19 cellular contexts compared by ENCODE assay signal in genomic region chr1:226957714-226958113, GRCh38. TPM values are rescaled to one million over a fixed set of nuclear protein-coding genes. Genes with fewer than 3 reads are reported as not detected.
DNase-seq lines count a peak whose midpoint lies in the region; ATAC-seq and TF ChIP-seq lines count a peak whose summit lies in the region.
"Had no signal": no experiment of that assay in that cellular context is flagged by ENCODE, and none has a peak within 500 bp of the region (broad histone marks: within the 10 kb centered on the region; RNA-seq: fewer than 3 reads in every experiment).

No MANE protein-coding gene starts in this region.

- peaks cover 0 to 4% (median 0%) of the 10 kb centered on the region in 9 donors for H3K36me3 ChIP-seq in heart left ventricle
- H3K36me3 ChIP-seq: MG63, Peyer's patch had no signal

- H3K27me3 ChIP-seq in heart left ventricle = no peaks in the 10 kb centered on the region
- H3K27me3 ChIP-seq: MG63, Peyer's patch had no signal

- TF ChIP-seq CTCF in heart left ventricle (IDR thresholded peaks at IDR 0.05) = peak in 1 of 12 donors; percentile 14

- WGBS in heart left ventricle, 4 donors = 58 to 79% (median 69%) methylated on average over 11 of the region's 11 CpGs

- H3K27ac ChIP-seq in heart left ventricle = peak overlapping the region in 11 of 12 donors; percentile 0 to 78 (median 58)
- H3K27ac ChIP-seq: A549, GM23248, Peyer's patch had no signal

- no peak for TF ChIP-seq POLR2A in heart left ventricle (IDR thresholded peaks at IDR 0.05)

- DNase-seq in Right ventricle myocardium superior (no peak), left cardiac atrium (no peak), heart left ventricle (no peak), mesenteric fat pad (ENCODE audit: low spot score) (peak; percentile 24), SKM-1 (lab: John Stamatoyannopoulos, UW; ENCODE audit: unreplicated experiment) (no peak), GDM1 (lab: John Stamatoyannopoulos, UW) (no peak), NCI-H146 (lab: John Stamatoyannopoulos, UW) (no peak)
- DNase-seq: CD8-positive, alpha-beta T cell; DMS53; EL; GM23248; HCEC 1CT; Kasumi-1; MG63; NCI-H1092 treated with DMSO at 0.1 percent for 48 hours; NCI-H2081 treated with DMSO at 0.1 percent for 48 hours; NK-92 treated with Interleukin-12 subunit alpha and Interleukin-12 subunit beta, amount 100 ng/mL, for 24 hours had no signal

- peak overlapping the region in 1 of 12 donors; percentile 7 for H3K4me3 ChIP-seq in heart left ventricle
- H3K4me3 ChIP-seq: A549, GM23248, MG63, Peyer's patch had no signal

- ATAC-seq in Right ventricle myocardium superior (ENCODE audit: poor library complexity) (peak; percentile 64), left cardiac atrium (no peak), heart left ventricle (peak in 3 of 4 donors; percentile 44 to 68 (median 60))
- ATAC-seq: A549; CD8-positive, alpha-beta T cell had no signal

- H3K9me3 ChIP-seq in heart left ventricle = no peaks in the 10 kb centered on the region
- H3K9me3 ChIP-seq: A549, Peyer's patch had no signal

- peaks cover 0 to 68% (median 16%) of the 10 kb centered on the region in 12 donors for H3K4me1 ChIP-seq in heart left ventricle
- H3K4me1 ChIP-seq: A549, Peyer's patch had no signal

- intact Hi-C loops in Right ventricle myocardium superior (cut with DNase I) (no loop called here), left cardiac atrium (cut with DNase I) (no loop called here), heart left ventricle (cut with DNase I) (no loop called here)

RNA-seq across cellular contexts. Expression of gene COQ8A, which starts 17.6 kb away (rescaled TPM):
- total RNA-seq in Right ventricle myocardium superior = 393 TPM
- 100 to 1,000 TPM; 107 to 179 TPM for total RNA-seq in left cardiac atrium
- total RNA-seq in heart left ventricle = 100 to 1,000 TPM; 141 to 915 (median 310) TPM
- 100 to 1,000 TPM; 193 to 243 TPM for polyA plus RNA-seq in heart left ventricle
- total RNA-seq in mesenteric fat pad = 62.0 TPM

Comparison
In these comparisons a context has a peak if more than half of its experiments do, and no peak if none do; other contexts are left out.
1. ATAC-seq: peak in Right ventricle myocardium superior (single experiment) and heart left ventricle (3 of 4); none in left cardiac atrium (0 of 2).